ENCODE assay signal across 3 cellular contexts in genomic region chr10:70774810-70775678, GRCh38.
TF ChIP-seq lines count a peak whose summit lies in the region.

No MANE protein-coding gene starts in this region.

TF ChIP-seq in SK-N-SH, 30 proteins besides CTCF, POLR2A, EP300 and RAD21:
- TF ChIP-seq FOXJ3 (CRISPR knock-in tag; IDR thresholded peaks at IDR 0.05), result no peak
- TF ChIP-seq ELF1 (IDR thresholded peaks at IDR 0.05), result no peak
- no peak for TF ChIP-seq REST (IDR thresholded peaks at IDR 0.05; ENCODE audit: low read depth, low read length)
- TF ChIP-seq USF1 (IDR thresholded peaks at IDR 0.05; ENCODE audit: borderline replicate concordance, low read depth), result no peak
- no peak for TF ChIP-seq MEF2A (IDR thresholded peaks at IDR 0.05; ENCODE audit: borderline replicate concordance, low read depth)
- no peak for TF ChIP-seq USF2 (IDR thresholded peaks at IDR 0.05; ENCODE audit: borderline replicate concordance, low read depth, low read length)
- no peak for TF ChIP-seq YY1 (IDR thresholded peaks at IDR 0.05; ENCODE audit: low read depth)
- TF ChIP-seq CHD2 (IDR thresholded peaks at IDR 0.05; ENCODE audit: low read length, partially characterized antibody), result no peak
- no peak for TF ChIP-seq SMC3 (IDR thresholded peaks at IDR 0.05; ENCODE audit: low read depth, low read length)

TF ChIP-seq in SK-N-SH treated with all-trans-retinoic acid at 6 μM for 48 hours, 23 proteins besides CTCF, POLR2A, EP300 and RAD21:
- TF ChIP-seq ESRRG (CRISPR knock-in tag; IDR thresholded peaks at IDR 0.05) (no peak), CREB5 (CRISPR knock-in tag; IDR thresholded peaks at IDR 0.05; ENCODE audit: low read depth) (no peak), SNAI2 (CRISPR knock-in tag; IDR thresholded peaks at IDR 0.05) (no peak), TOX (CRISPR knock-in tag; IDR thresholded peaks at IDR 0.05; ENCODE audit: borderline replicate concordance) (no peak), ZNF565 (CRISPR knock-in tag; conservative IDR thresholded peaks at IDR 0.05; ENCODE audit: low read depth) (no peak), GLIS3 (CRISPR knock-in tag; IDR thresholded peaks at IDR 0.05) (no peak), PPARA (CRISPR knock-in tag; IDR thresholded peaks at IDR 0.05; ENCODE audit: borderline replicate concordance) (no peak), ISL1 (CRISPR knock-in tag; IDR thresholded peaks at IDR 0.05) (no peak), ZFP3 (CRISPR knock-in tag; IDR thresholded peaks at IDR 0.05) (no peak), POU6F1 (CRISPR knock-in tag; IDR thresholded peaks at IDR 0.05; ENCODE audit: borderline replicate concordance, low read depth) (no peak), CSRNP3 (CRISPR knock-in tag; IDR thresholded peaks at IDR 0.05) (no peak), RARB (CRISPR knock-in tag; IDR thresholded peaks at IDR 0.05) (no peak), BACH2 (CRISPR knock-in tag; IDR thresholded peaks at IDR 0.05; ENCODE audit: borderline replicate concordance) (no peak), ZNF70 (CRISPR knock-in tag; IDR thresholded peaks at IDR 0.05) (no peak)

TF ChIP-seq in IMR-90, 13 proteins besides CTCF, POLR2A, EP300 and RAD21:
- TF ChIP-seq RCOR1 (IDR thresholded peaks at IDR 0.05; ENCODE audit: insufficient replicate concordance, low read length), result no peak
